Comparison of ENCODE assay signal across 8 cellular contexts in the genomic region with DNA sequence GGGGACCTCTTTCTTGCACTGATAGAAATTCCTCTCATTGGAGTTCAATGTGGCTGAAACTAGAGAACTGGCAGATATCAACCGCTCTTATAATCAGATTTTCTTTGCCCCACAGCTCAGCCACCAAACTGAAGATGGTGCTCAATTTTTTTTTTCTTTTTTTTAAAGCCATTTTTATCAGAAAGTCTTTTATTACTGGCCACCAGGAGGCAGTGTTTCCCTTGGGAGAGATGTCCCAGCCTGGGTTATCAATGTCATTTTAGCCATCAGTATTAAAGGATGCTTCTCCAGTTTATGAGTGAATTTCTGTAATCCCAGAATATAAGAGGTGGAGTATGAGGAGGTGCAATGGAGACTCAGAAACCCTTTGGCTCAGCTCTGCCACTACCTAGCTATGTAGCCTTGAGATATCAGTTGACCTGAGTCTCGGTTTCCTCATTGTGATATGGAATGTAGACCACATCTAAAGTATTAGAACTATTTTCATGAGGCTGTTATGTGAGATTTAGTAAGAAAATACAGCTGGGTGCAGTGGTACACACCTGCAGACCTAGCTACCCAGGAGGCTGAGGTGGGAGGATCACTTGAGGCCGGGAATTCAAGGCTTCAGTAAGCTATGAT. TPM values are rescaled to one million over a fixed set of nuclear protein-coding genes. Genes with fewer than 3 reads are reported as not detected.
DNase-seq lines count a peak whose midpoint lies in the region; ATAC-seq and TF ChIP-seq lines count a peak whose summit lies in the region.

No MANE protein-coding gene starts in this region.

- CTCF ChIA-PET in GM10248 (lab: Yijun Ruan, JAX), result interaction anchor here (0.7 to 6.6 kb wide), 46 partner anchors 7 to 188 kb away, joined by 3 to 227 read pairs (median 6); partner anchors contain the start of genes CD244, ITLN1, ITLN2 and LY9

- peak; percentile 63 for TF ChIP-seq CTCF in GM10248 (IDR thresholded peaks at IDR 0.05; ENCODE audit: control extremely low read depth, extremely low read depth, low read depth, missing control alignments)
- TF ChIP-seq CTCF in thyroid gland (IDR thresholded peaks at IDR 0.05), result peak; percentile 17 to 85 (median 64)
- no peak for TF ChIP-seq CTCF in omental fat pad (IDR thresholded peaks at IDR 0.05)

- H3K27ac ChIP-seq in thyroid gland, result no peak overlapping the region

- H3K4me1 ChIP-seq in thyroid gland, result peaks cover 0 to 6% of the 10 kb centered on the region in 2 donors

- TF ChIP-seq POLR2A in thyroid gland (IDR thresholded peaks at IDR 0.05), result no peak

- no peaks in the 10 kb centered on the region for H3K9me3 Mint-ChIP-seq in activated T-helper 17 cell treated with anti-CD3 and anti-CD28 coated beads, Interleukin-2, amount 50 U/mL, for 72 hours
- H3K9me3 Mint-ChIP-seq in immature natural killer cell, result no peaks in the 10 kb centered on the region

- no peaks in the 10 kb centered on the region for H3K27me3 Mint-ChIP-seq in activated T-helper 17 cell treated with anti-CD3 and anti-CD28 coated beads, Interleukin-2, amount 50 U/mL, for 72 hours
- peaks cover 2 to 6% (median 5%) of the 10 kb centered on the region in 3 donors for H3K27me3 Mint-ChIP-seq in immature natural killer cell (ENCODE audit: low read depth in 3 of 3)

- peak; percentile 17 for DNase-seq in AG08396 (ENCODE audit: low spot score)
- DNase-seq in GM10248 (ENCODE audit: extremely low spot score), result peak; percentile 37
- peak; percentile 8 for DNase-seq in NCI-H510A (lab: John Stamatoyannopoulos, UW)
- DNase-seq in immature natural killer cell, result peak; percentile 50 to 63 (median 60)
- DNase-seq in thyroid gland, result peak; percentile 13 to 19
- no peak for DNase-seq in omental fat pad (ENCODE audit: low spot score)

- peaks cover 32% of the 10 kb centered on the region for H3K4me1 Mint-ChIP-seq in activated T-helper 17 cell treated with anti-CD3 and anti-CD28 coated beads, Interleukin-2, amount 50 U/mL, for 72 hours
- peaks cover 21 to 66% of the 10 kb centered on the region in 2 donors for H3K4me1 Mint-ChIP-seq in immature natural killer cell

- no peaks in the 10 kb centered on the region for H3K36me3 Mint-ChIP-seq in activated T-helper 17 cell treated with anti-CD3 and anti-CD28 coated beads, Interleukin-2, amount 50 U/mL, for 72 hours (ENCODE audit: low read depth)
- peaks cover 39 to 78% (median 41%) of the 10 kb centered on the region in 3 donors for H3K36me3 Mint-ChIP-seq in immature natural killer cell

- ATAC-seq in activated T-helper 17 cell treated with anti-CD3 and anti-CD28 coated beads, Interleukin-2, amount 50 U/mL, for 72 hours (replicated peaks), result no peak
- ATAC-seq in HG03442 (IDR thresholded peaks at IDR 0.05; ENCODE audit: unreplicated experiment), result no peak
- no peak for ATAC-seq in omental fat pad (ENCODE audit: low FRiP score)

- WGBS in thyroid gland, 2 donors, result 79 to 84% methylated on average over 3 of the region's 3 CpGs

- H3K4me3 ChIP-seq in thyroid gland (replicated peaks in 1 of 3), result no peak overlapping the region

- H3K27ac Mint-ChIP-seq in activated T-helper 17 cell treated with anti-CD3 and anti-CD28 coated beads, Interleukin-2, amount 50 U/mL, for 72 hours, result peak overlapping the region; percentile 61
- H3K27ac Mint-ChIP-seq in immature natural killer cell, result peak overlapping the region; percentile 73 to 98 (median 93)

- no peaks in the 10 kb centered on the region for H3K9me3 ChIP-seq in thyroid gland

- H3K4me3 Mint-ChIP-seq in activated T-helper 17 cell treated with anti-CD3 and anti-CD28 coated beads, Interleukin-2, amount 50 U/mL, for 72 hours, result no peak overlapping the region
- H3K4me3 Mint-ChIP-seq in immature natural killer cell, result peak overlapping the region in 3 of 5 donors; percentile 33 to 62 (median 54)

- no peaks in the 10 kb centered on the region for H3K27me3 ChIP-seq in thyroid gland

- POLR2A ChIA-PET in GM10248 (lab: Yijun Ruan, JAX), result no interaction called here

- intact Hi-C loops in thyroid gland (cut with DNase I), result loop anchor here (2.0 to 10.0 kb wide), 3 partner anchors 116 to 260 kb away; partner anchors contain the start of gene KLHDC9

- H3K36me3 ChIP-seq in thyroid gland, result no peaks in the 10 kb centered on the region

RNA-seq across cellular contexts. Expression of gene CD244, which starts 27.6 kb away (rescaled TPM):
- under 1 TPM in 1 of 2 donors, not detected in 1; 0.48 TPM for total RNA-seq in activated T-helper 17 cell treated with anti-CD3 and anti-CD28 coated beads, Interleukin-2, amount 50 U/mL, for 72 hours
- 100 to 1,000 TPM; 301 to 501 (median 410) TPM for polyA plus RNA-seq in immature natural killer cell
- total RNA-seq in thyroid gland (under 1 TPM in 1 of 4 donors, not detected in 3; 0.27 TPM), omental fat pad (10 to 100 TPM in 1 of 4 donors, 1 to 10 TPM in 1, under 1 TPM in 2; 0.84 to 10.3 (median 3.0) TPM)

RNA-seq across cellular contexts. Expression of gene LY9, which starts 39.1 kb away (rescaled TPM):
- 1 to 10 TPM; 1.9 to 3.2 TPM for total RNA-seq in activated T-helper 17 cell treated with anti-CD3 and anti-CD28 coated beads, Interleukin-2, amount 50 U/mL, for 72 hours
- 10 to 100 TPM; 46.1 to 68.2 (median 57.2) TPM for polyA plus RNA-seq in immature natural killer cell
- total RNA-seq in thyroid gland (1 to 10 TPM in 1 of 4 donors, under 1 TPM in 3; 0.33 to 2.1 (median 0.63) TPM), omental fat pad (1 to 10 TPM in 3 of 4 donors, under 1 TPM in 1; 0.95 to 3.2 (median 1.4) TPM)

RNA-seq across cellular contexts. Expression of gene ITLN1, which starts 49.9 kb away (rescaled TPM):
- total RNA-seq in activated T-helper 17 cell treated with anti-CD3 and anti-CD28 coated beads, Interleukin-2, amount 50 U/mL, for 72 hours, result not detected
- polyA plus RNA-seq in immature natural killer cell, result under 1 TPM in 1 of 3 donors, not detected in 2; 0.77 TPM
- total RNA-seq in thyroid gland (not detected), omental fat pad (1,000 to 10,000 TPM in 3 of 4 donors, 100 to 1,000 TPM in 1; 105 to 7,953 (median 2,405) TPM)

Comparison
In these comparisons a context has a peak if more than half of its experiments do, and no peak if none do; other contexts are left out.
1. CTCF ChIP-seq: peak in GM10248 (single experiment) and thyroid gland (6 of 6); none in omental fat pad (0 of 3).
2. RNA of gene ITLN1, which starts 49.9 kb away (total RNA-seq): 105 to 7,953 TPM in omental fat pad; not detected in activated T-helper 17 cell treated with anti-CD3 and anti-CD28 coated beads, Interleukin-2, amount 50 U/mL, for 72 hours and not detected in thyroid gland; every median in the first group is over 10 times any median in the second.